ENCODE assay signal across 19 cellular contexts in the genomic region with DNA sequence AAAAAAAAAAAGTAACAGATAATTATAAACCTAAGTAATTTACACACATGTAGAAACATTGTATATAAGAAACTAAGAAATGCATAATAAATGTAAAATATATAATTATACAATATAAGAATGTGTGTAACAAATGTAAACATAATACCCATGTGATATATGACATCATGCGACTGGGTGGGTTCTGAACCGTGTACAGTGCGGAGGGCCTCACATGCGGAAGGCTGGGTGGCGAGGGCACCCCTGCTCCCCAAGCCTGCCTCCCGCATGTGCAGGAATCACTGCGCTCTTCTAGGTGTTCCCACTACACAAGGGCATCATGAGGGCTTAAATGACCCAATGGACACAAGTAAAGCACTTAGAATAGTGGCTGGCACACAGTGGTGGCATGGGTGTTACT. TPM values are rescaled to one million over a fixed set of nuclear protein-coding genes. Genes with fewer than 3 reads are reported as not detected.
A peak's percentile ranks its signal among the peaks of the same experiment; 100 is the strongest.
DNase-seq lines count a peak whose midpoint lies in the region; TF ChIP-seq lines count a peak whose summit lies in the region.
"Had no signal": no experiment of that assay in that cellular context is flagged by ENCODE, and none has a peak within 500 bp of the region (broad histone marks: within the 10 kb centered on the region; RNA-seq: fewer than 3 reads in every experiment).

No MANE protein-coding gene starts in this region.

- H3F3A ChIP-seq in DOHH2 (ENCODE audit: control insufficient read depth, insufficient read depth) = peaks cover 35% of the 10 kb centered on the region

- peak overlapping the region; percentile 36 for H2BK15ac ChIP-seq in mesenchymal stem cell (ENCODE audit: low read depth, poor library complexity, severe bottlenecking)

- no peak overlapping the region for H3K27ac ChIP-seq in DOHH2 (ENCODE audit: low read depth, low read length)
- H3K27ac ChIP-seq in mesenchymal stem cell (ENCODE audit: low read length, poor library complexity, severe bottlenecking) = no peak overlapping the region
- no peak overlapping the region for H3K27ac ChIP-seq in sigmoid colon
- H3K27ac ChIP-seq: 22Rv1, BLaER1, C4-2B had no signal

- peaks cover 1% of the 10 kb centered on the region for H3K27me3 Mint-ChIP-seq in activated CD4-positive, alpha-beta memory T cell treated with anti-CD3 and anti-CD28 coated beads, Interleukin-2, amount 10 ng/mL, durations not matched to agents 7 days and 5 days
- no peaks in the 10 kb centered on the region for H3K27me3 Mint-ChIP-seq in activated CD4-positive, alpha-beta memory T cell treated with anti-CD3 and anti-CD28 coated beads for 36 hours
- H3K27me3 Mint-ChIP-seq in osteocyte (ENCODE audit: unreplicated experiment) = no peaks in the 10 kb centered on the region
- H3K27me3 Mint-ChIP-seq: B cell had no signal

- DNase-seq in activated CD4-positive, alpha-beta memory T cell treated with anti-CD3 and anti-CD28 coated beads, Interleukin-2, amount 10 ng/mL, durations not matched to agents 7 days and 5 days = peak; percentile 11
- no peak for DNase-seq in activated CD4-positive, alpha-beta memory T cell treated with anti-CD3 and anti-CD28 coated beads for 36 hours
- DNase-seq in mesenchymal stem cell (no peak), sigmoid colon (peak; percentile 26), osteocyte (ENCODE audit: extremely low spot score, unreplicated experiment) (no peak), NCI-H1694 (lab: John Stamatoyannopoulos, UW) (no peak)
- DNase-seq: Caco-2; CD4-positive, CD25-positive, alpha-beta regulatory T cell; DMS53; DMS79 treated with DMSO at 0.1 percent for 48 hours; GOT3; HFFc6 had no signal

- no peak overlapping the region for H3K9ac ChIP-seq in mesenchymal stem cell (ENCODE audit: low read length)
- H3K9ac ChIP-seq: BLaER1 had no signal

- intact Hi-C loops in activated CD4-positive, alpha-beta memory T cell treated with anti-CD3 and anti-CD28 coated beads for 36 hours (cut with micrococcal nuclease) = no loop called here
- intact Hi-C loops in sigmoid colon (cut with DNase I) = loop anchor here (5.0 to 10.0 kb wide), 2 partner anchors 34 to 747 kb away; a partner anchor contains a TSS

- H3K27ac Mint-ChIP-seq in activated CD4-positive, alpha-beta memory T cell treated with anti-CD3 and anti-CD28 coated beads, Interleukin-2, amount 10 ng/mL, durations not matched to agents 7 days and 5 days = no peak overlapping the region
- no peak overlapping the region for H3K27ac Mint-ChIP-seq in activated CD4-positive, alpha-beta memory T cell treated with anti-CD3 and anti-CD28 coated beads for 36 hours
- H3K27ac Mint-ChIP-seq in osteocyte (ENCODE audit: unreplicated experiment) = no peak overlapping the region
- H3K27ac Mint-ChIP-seq: B cell; CD4-positive, CD25-positive, alpha-beta regulatory T cell; CD8-positive, alpha-beta T cell; HFFc6 had no signal

- H3K18ac ChIP-seq in mesenchymal stem cell (ENCODE audit: low read depth in 1 of 2, low read length in 2 of 2) = no peak overlapping the region

- H3K4me1 ChIP-seq in DOHH2 (ENCODE audit: control insufficient read depth, low read length) = peaks cover 49% of the 10 kb centered on the region
- peaks cover 11% of the 10 kb centered on the region for H3K4me1 ChIP-seq in mesenchymal stem cell (ENCODE audit: control insufficient read depth, insufficient read depth, low read depth, low read length)
- H3K4me1 ChIP-seq in sigmoid colon = peaks cover 0 to 25% (median 19%) of the 10 kb centered on the region in 4 donors

- no peak overlapping the region for H2AFZ ChIP-seq in mesenchymal stem cell (ENCODE audit: low read depth, low read length)

- H2BK5ac ChIP-seq in mesenchymal stem cell (ENCODE audit: low read depth, low read length, poor library complexity, severe bottlenecking) = no peak overlapping the region

- H3K4me3 ChIP-seq in DOHH2 (ENCODE audit: low read length) (no peak overlapping the region), mesenchymal stem cell (ENCODE audit: insufficient read depth in 1 of 2, low read depth in 1 of 2, low read length in 2 of 2) (no peak overlapping the region), sigmoid colon (no peak overlapping the region)
- H3K4me3 ChIP-seq: BLaER1, HAP-1 had no signal

- TF ChIP-seq POLR2A in sigmoid colon (IDR thresholded peaks at IDR 0.05) = no peak

- no peak overlapping the region for H3K14ac ChIP-seq in mesenchymal stem cell (ENCODE audit: low read length in 2 of 2)

- H3K9me2 ChIP-seq in DOHH2 (replicated peaks; ENCODE audit: control insufficient read depth, low read length) = no peaks in the 10 kb centered on the region

- H4K20me1 ChIP-seq in DOHH2 (ENCODE audit: control insufficient read depth, insufficient read depth, low read depth, low read length) = no peaks in the 10 kb centered on the region
- H4K20me1 ChIP-seq: BLaER1 had no signal

- no peaks in the 10 kb centered on the region for H3K9me3 Mint-ChIP-seq in activated CD4-positive, alpha-beta memory T cell treated with anti-CD3 and anti-CD28 coated beads, Interleukin-2, amount 10 ng/mL, durations not matched to agents 7 days and 5 days
- H3K9me3 Mint-ChIP-seq in activated CD4-positive, alpha-beta memory T cell treated with anti-CD3 and anti-CD28 coated beads for 36 hours = no peaks in the 10 kb centered on the region
- peaks cover 3% of the 10 kb centered on the region for H3K9me3 Mint-ChIP-seq in osteocyte (ENCODE audit: unreplicated experiment)
- H3K9me3 Mint-ChIP-seq: CD8-positive, alpha-beta T cell; HFFc6 had no signal

- H2BK12ac ChIP-seq in mesenchymal stem cell (ENCODE audit: low read length in 2 of 2) = no peak overlapping the region

- H3K23ac ChIP-seq in mesenchymal stem cell (ENCODE audit: low read length in 2 of 2) = no peak overlapping the region

- CTCF ChIA-PET in activated CD4-positive, alpha-beta memory T cell treated with anti-CD3 and anti-CD28 coated beads, Interleukin-2, amount 10 ng/mL, durations not matched to agents 7 days and 5 days (lab: Charles Lee) = no interaction called here
- CTCF ChIA-PET in activated CD4-positive, alpha-beta memory T cell treated with anti-CD3 and anti-CD28 coated beads for 36 hours (lab: Charles Lee) = no interaction called here

- H3K79me2 ChIP-seq in DOHH2 (ENCODE audit: control insufficient read depth, low read length) = peaks cover 60% of the 10 kb centered on the region

- H3K36me3 Mint-ChIP-seq in activated CD4-positive, alpha-beta memory T cell treated with anti-CD3 and anti-CD28 coated beads, Interleukin-2, amount 10 ng/mL, durations not matched to agents 7 days and 5 days (ENCODE audit: low read depth) = no peaks in the 10 kb centered on the region
- no peaks in the 10 kb centered on the region for H3K36me3 Mint-ChIP-seq in activated CD4-positive, alpha-beta memory T cell treated with anti-CD3 and anti-CD28 coated beads for 36 hours
- no peaks in the 10 kb centered on the region for H3K36me3 Mint-ChIP-seq in osteocyte (ENCODE audit: unreplicated experiment)
- H3K36me3 Mint-ChIP-seq: CD8-positive, alpha-beta T cell had no signal

- no peak overlapping the region for H2BK120ac ChIP-seq in mesenchymal stem cell (ENCODE audit: low read depth, low read length)

- H3K79me1 ChIP-seq in mesenchymal stem cell (replicated peaks; ENCODE audit: low read length, poor library complexity, severe bottlenecking) = peaks cover 10% of the 10 kb centered on the region

- WGBS in mesenchymal stem cell = 96% methylated on average over 7 of the region's 7 CpGs
- 95 to 96% methylated on average over 7 of the region's 7 CpGs for WGBS in sigmoid colon, 2 donors

- TF ChIP-seq EP300 in sigmoid colon (IDR thresholded peaks at IDR 0.05) = no peak

- POLR2A ChIA-PET in activated CD4-positive, alpha-beta memory T cell treated with anti-CD3 and anti-CD28 coated beads, Interleukin-2, amount 10 ng/mL, durations not matched to agents 7 days and 5 days (lab: Charles Lee) = no interaction called here
- POLR2A ChIA-PET in activated CD4-positive, alpha-beta memory T cell treated with anti-CD3 and anti-CD28 coated beads for 36 hours (lab: Charles Lee) = no interaction called here

- H3K4me3 Mint-ChIP-seq in activated CD4-positive, alpha-beta memory T cell treated with anti-CD3 and anti-CD28 coated beads, Interleukin-2, amount 10 ng/mL, durations not matched to agents 7 days and 5 days = no peak overlapping the region
- no peak overlapping the region for H3K4me3 Mint-ChIP-seq in activated CD4-positive, alpha-beta memory T cell treated with anti-CD3 and anti-CD28 coated beads for 36 hours
- H3K4me3 Mint-ChIP-seq in osteocyte (ENCODE audit: unreplicated experiment) = no peak overlapping the region
- H3K4me3 Mint-ChIP-seq: B cell; CD8-positive, alpha-beta T cell; HFFc6 had no signal

- H3K4me2 ChIP-seq in DOHH2 (ENCODE audit: low read length) (0 out of 2 replicates have a peak overlapping the region, but pooled peaks have one; percentile 3), mesenchymal stem cell (ENCODE audit: low read length, poor library complexity, severe bottlenecking) (no peak overlapping the region)
- H3K4me2 ChIP-seq: BLaER1 had no signal

- no peak for TF ChIP-seq CTCF in DOHH2 (IDR thresholded peaks at IDR 0.05; ENCODE audit: low read depth, low read length, poor library complexity, severe bottlenecking)
- TF ChIP-seq CTCF in sigmoid colon (IDR thresholded peaks at IDR 0.05) = no peak
- TF ChIP-seq CTCF in osteocyte (IDR thresholded peaks at IDR 0.05) = no peak

- H3K27me3 ChIP-seq in DOHH2 (ENCODE audit: control insufficient read depth, low read length) = no peaks in the 10 kb centered on the region
- H3K27me3 ChIP-seq in mesenchymal stem cell (ENCODE audit: control insufficient read depth in 1 of 2, insufficient read depth in 1 of 2, low read length in 2 of 2) = no peaks in the 10 kb centered on the region
- no peaks in the 10 kb centered on the region for H3K27me3 ChIP-seq in sigmoid colon
- H3K27me3 ChIP-seq: BLaER1 had no signal

- H3K36me3 ChIP-seq in DOHH2 (ENCODE audit: control insufficient read depth, low read length) = peaks cover 55% of the 10 kb centered on the region
- H3K36me3 ChIP-seq in mesenchymal stem cell (ENCODE audit: control insufficient read depth in 1 of 2, insufficient read depth in 2 of 2, low read depth in 1 of 2, low read length in 2 of 2) = no peaks in the 10 kb centered on the region
- no peaks in the 10 kb centered on the region for H3K36me3 ChIP-seq in sigmoid colon
- H3K36me3 ChIP-seq: HAP-1 had no signal

- no peak overlapping the region for H4K91ac ChIP-seq in mesenchymal stem cell (ENCODE audit: low read length)

- H3K4ac ChIP-seq in mesenchymal stem cell (ENCODE audit: low read depth in 1 of 2, low read length in 2 of 2) = no peak overlapping the region

- H4K8ac ChIP-seq in mesenchymal stem cell (ENCODE audit: low read length) = no peak overlapping the region

- peaks cover 14% of the 10 kb centered on the region for H3K4me1 Mint-ChIP-seq in activated CD4-positive, alpha-beta memory T cell treated with anti-CD3 and anti-CD28 coated beads, Interleukin-2, amount 10 ng/mL, durations not matched to agents 7 days and 5 days
- peaks cover 12% of the 10 kb centered on the region for H3K4me1 Mint-ChIP-seq in activated CD4-positive, alpha-beta memory T cell treated with anti-CD3 and anti-CD28 coated beads for 36 hours (ENCODE audit: low read depth)
- peaks cover 17% of the 10 kb centered on the region for H3K4me1 Mint-ChIP-seq in osteocyte (ENCODE audit: unreplicated experiment)

- no peak overlapping the region for H2AK5ac ChIP-seq in mesenchymal stem cell (ENCODE audit: low read length, severe bottlenecking)

- H3K9me3 ChIP-seq in DOHH2 (ENCODE audit: control insufficient read depth, insufficient read depth, low read length) (no peaks in the 10 kb centered on the region), mesenchymal stem cell (ENCODE audit: control insufficient read depth, low read length) (no peaks in the 10 kb centered on the region), sigmoid colon (no peaks in the 10 kb centered on the region)
- H3K9me3 ChIP-seq: BLaER1, Caco-2, HAP-1 had no signal

RNA-seq across cellular contexts. Expression of a gene that starts 2.0 kb away (rescaled TPM):
- total RNA-seq in activated CD4-positive, alpha-beta memory T cell treated with anti-CD3 and anti-CD28 coated beads, Interleukin-2, amount 10 ng/mL, durations not matched to agents 7 days and 5 days = 10 to 100 TPM; 98.0 to 98.6 TPM
- 10 to 100 TPM; 42.1 to 44.9 TPM for total RNA-seq in activated CD4-positive, alpha-beta memory T cell treated with anti-CD3 and anti-CD28 coated beads for 36 hours
- polyA plus RNA-seq in mesenchymal stem cell (2013, experiment 1 of 2) = 17.3 TPM
- 17.3 TPM for polyA plus RNA-seq in mesenchymal stem cell (2013, experiment 2 of 2)
- total RNA-seq in sigmoid colon (10 to 100 TPM; 30.0 to 39.2 (median 37.4) TPM), osteocyte (30.2 and 31.5 TPM in 2 replicates)
- 100 to 1,000 TPM in 1 of 3 donors, 10 to 100 TPM in 2; 49.7 to 113 (median 55.3) TPM for polyA plus RNA-seq in sigmoid colon

RNA-seq across cellular contexts. Expression of a gene that starts 15.2 kb away (rescaled TPM):
- total RNA-seq in activated CD4-positive, alpha-beta memory T cell treated with anti-CD3 and anti-CD28 coated beads, Interleukin-2, amount 10 ng/mL, durations not matched to agents 7 days and 5 days = 10 to 100 TPM; 57.7 to 58.9 TPM
- total RNA-seq in activated CD4-positive, alpha-beta memory T cell treated with anti-CD3 and anti-CD28 coated beads for 36 hours = 100 to 1,000 TPM; 125 to 128 TPM
- polyA plus RNA-seq in mesenchymal stem cell (2013, experiment 1 of 2) = 65.5 TPM
- polyA plus RNA-seq in mesenchymal stem cell (2013, experiment 2 of 2) = 61.8 TPM
- 100 to 1,000 TPM in 1 of 4 donors, 10 to 100 TPM in 3; 71.2 to 130 (median 81.2) TPM for total RNA-seq in sigmoid colon
- 10 to 100 TPM; 48.0 to 85.0 (median 51.3) TPM for polyA plus RNA-seq in sigmoid colon
- total RNA-seq in osteocyte = 46.4 and 48.5 TPM in 2 replicates

Comparison
In these comparisons a context has a peak if more than half of its experiments do, and no peak if none do; other contexts are left out.
1. DNase-seq: peak in activated CD4-positive, alpha-beta memory T cell treated with anti-CD3 and anti-CD28 coated beads, Interleukin-2, amount 10 ng/mL, durations not matched to agents 7 days and 5 days (single experiment) and sigmoid colon (single experiment); none in activated CD4-positive, alpha-beta memory T cell treated with anti-CD3 and anti-CD28 coated beads for 36 hours (single experiment), mesenchymal stem cell (single experiment), osteocyte (single experiment) and NCI-H1694 (single experiment).